Comparison of ENCODE assay signal across 2 cellular contexts in genomic region chr2:160222546-160223281, GRCh38.
TF ChIP-seq lines count a peak whose summit lies in the region.

No MANE protein-coding gene starts in this region.

TF ChIP-seq in A549, 52 proteins besides CTCF, POLR2A, EP300 and RAD21:
- TF ChIP-seq HOXB5 (CRISPR knock-in tag; IDR thresholded peaks at IDR 0.05): no peak
- TF ChIP-seq PHF8 (IDR thresholded peaks at IDR 0.05; ENCODE audit: borderline replicate concordance, low read depth): no peak
- no peak for TF ChIP-seq RARB (CRISPR knock-in tag; IDR thresholded peaks at IDR 0.05)
- TF ChIP-seq BHLHE40 (IDR thresholded peaks at IDR 0.05; ENCODE audit: low read depth, low read length): no peak
- no peak for TF ChIP-seq RCOR1 (IDR thresholded peaks at IDR 0.05; ENCODE audit: low read depth, low read length)
- no peak for TF ChIP-seq MAZ (IDR thresholded peaks at IDR 0.05; ENCODE audit: borderline replicate concordance, low read depth, low read length)
- no peak for TF ChIP-seq HEYL (CRISPR knock-in tag; IDR thresholded peaks at IDR 0.05)
- TF ChIP-seq FOXS1 (CRISPR knock-in tag; IDR thresholded peaks at IDR 0.05): no peak
- no peak for TF ChIP-seq CHD4 (IDR thresholded peaks at IDR 0.05; ENCODE audit: borderline replicate concordance)
- no peak for TF ChIP-seq ELK1 (IDR thresholded peaks at IDR 0.05; ENCODE audit: low read depth, low read length)
- TF ChIP-seq NR3C1 (IDR thresholded peaks at IDR 0.05): no peak
- TF ChIP-seq RFX5 (IDR thresholded peaks at IDR 0.05): no peak
- TF ChIP-seq GATA3 (IDR thresholded peaks at IDR 0.05; ENCODE audit: borderline replicate concordance): no peak
- no peak for TF ChIP-seq JUN (IDR thresholded peaks at IDR 0.05)
- TF ChIP-seq CBX8 (IDR thresholded peaks at IDR 0.05): no peak
- TF ChIP-seq MAX (IDR thresholded peaks at IDR 0.05): no peak
- no peak for TF ChIP-seq E2F6 (IDR thresholded peaks at IDR 0.05; ENCODE audit: borderline replicate concordance, low read depth)
- no peak for TF ChIP-seq SMC3 (IDR thresholded peaks at IDR 0.05)
- no peak for TF ChIP-seq BCL3 (IDR thresholded peaks at IDR 0.05)
TF ChIP-seq in A549: peak in this region for 0.

TF ChIP-seq in IMR-90, 13 proteins besides CTCF, POLR2A, EP300 and RAD21:
- TF ChIP-seq RFX5 (IDR thresholded peaks at IDR 0.05; ENCODE audit: low read depth, low read length) (no peak), ELK1 (IDR thresholded peaks at IDR 0.05; ENCODE audit: borderline replicate concordance, low read depth, low read length) (no peak), FOS (IDR thresholded peaks at IDR 0.05; ENCODE audit: low read depth, low read length) (no peak), RCOR1 (IDR thresholded peaks at IDR 0.05; ENCODE audit: insufficient replicate concordance, low read length) (no peak), CEBPB (IDR thresholded peaks at IDR 0.05; ENCODE audit: low read depth, low read length) (no peak), MAZ (IDR thresholded peaks at IDR 0.05; ENCODE audit: borderline replicate concordance, low read depth, low read length) (no peak), NFE2L2 (IDR thresholded peaks at IDR 0.05; ENCODE audit: low read depth, low read length) (no peak), BHLHE40 (IDR thresholded peaks at IDR 0.05; ENCODE audit: low read depth, low read length) (no peak), USF2 (IDR thresholded peaks at IDR 0.05; ENCODE audit: low read depth, low read length) (no peak), SMC3 (IDR thresholded peaks at IDR 0.05; ENCODE audit: low read depth, low read length) (no peak), MXI1 (IDR thresholded peaks at IDR 0.05; ENCODE audit: borderline replicate concordance, low read depth, low read length) (no peak), MAFK (IDR thresholded peaks at IDR 0.05; ENCODE audit: low read depth, low read length) (no peak), CHD1 (IDR thresholded peaks at IDR 0.05; ENCODE audit: low read depth, low read length) (no peak)
